In genomic region chr5:93724791-93725190, GRCh38 we compare ENCODE assay signal across 23 cellular contexts.
"Had no signal": no experiment of that assay in that cellular context is flagged by ENCODE, and none has a peak within 500 bp of the region (broad histone marks: within the 10 kb centered on the region; RNA-seq: fewer than 3 reads in every experiment).

No MANE protein-coding gene starts in this region.

- H3K4me1 ChIP-seq: esophagus muscularis mucosa, psoas muscle, spleen, testis, tibial nerve, upper lobe of right lung, vagina had no signal

- H3K27ac ChIP-seq: epithelial cell of prostate, esophagus muscularis mucosa, neutrophil, psoas muscle, right lobe of liver, spleen, testis, tibial nerve, upper lobe of right lung, vagina had no signal

- H3K36me3 ChIP-seq: esophagus muscularis mucosa, neutrophil, right lobe of liver, spleen, tibial nerve, upper lobe of right lung, vagina had no signal

- ATAC-seq: left lobe of liver; mucosa of descending colon; naive thymus-derived CD8-positive, alpha-beta T cell; psoas muscle; right lobe of liver; stimulated activated memory B cell treated with anti-CD40 and anti-IgM and Interleukin-4, amounts not matched to agents 10 μg/mL and 1 μg/mL and 100 μg/mL, for 72 hours; upper lobe of right lung had no signal

- H3K4me3 ChIP-seq: esophagus muscularis mucosa, mucosa of descending colon, psoas muscle, right lobe of liver, spleen, testis, tibial nerve, upper lobe of right lung, vagina had no signal

- DNase-seq: effector memory CD4-positive, alpha-beta T cell; foreskin melanocyte; head of caudate nucleus; hypothalamus; islet precursor cell; mucosa of descending colon; naive thymus-derived CD8-positive, alpha-beta T cell; psoas muscle; retina; right lobe of liver; spleen; stimulated activated CD4-positive, alpha-beta T cell treated with anti-CD3 and anti-CD28 coated beads, Interleukin-15, amount 100 ng/mL, for 24 hours; stimulated activated CD4-positive, alpha-beta T cell treated with anti-CD3 and anti-CD28 coated beads, Interleukin-1b, Interleukin-23, amount 100 ng/mL, for 48 hours; stimulated activated CD4-positive, alpha-beta T cell treated with anti-CD3 and anti-CD28 coated beads, Interleukin-4, amount 100 ng/mL, for 24 hours; testis; upper lobe of right lung had no signal

- H3K9me3 ChIP-seq: esophagus muscularis mucosa, mucosa of descending colon, neutrophil, psoas muscle, right lobe of liver, spleen, testis, tibial nerve, upper lobe of right lung, vagina had no signal

- H3K27me3 ChIP-seq: esophagus muscularis mucosa, neutrophil, right lobe of liver, spleen, testis, tibial nerve, upper lobe of right lung, vagina had no signal
